Comparison of ENCODE assay signal across 15 cellular contexts in genomic region chr3:114231616-114232015, GRCh38. TPM values are rescaled to one million over a fixed set of nuclear protein-coding genes. Genes with fewer than 3 reads are reported as not detected.
DNase-seq lines count a peak whose midpoint lies in the region; ATAC-seq and TF ChIP-seq lines count a peak whose summit lies in the region.
"Had no signal": no experiment of that assay in that cellular context is flagged by ENCODE, and none has a peak within 500 bp of the region (broad histone marks: within the 10 kb centered on the region; RNA-seq: fewer than 3 reads in every experiment).

No MANE protein-coding gene starts in this region.

- peak overlapping the region; percentile 91 to 96 (median 95) for H3K27ac Mint-ChIP-seq in CD4-positive, alpha-beta memory T cell
- peak overlapping the region; percentile 80 to 93 for H3K27ac Mint-ChIP-seq in natural killer cell treated with Interleukin-12 subunit alpha and Interleukin-12 subunit beta and Interleukin-15 and Interleukin-18, amount 100 ng/mL, for 72 hours

- CTCF ChIA-PET in CD4-positive, alpha-beta memory T cell (lab: Charles Lee; ENCODE audit: partially characterized antibody) = interaction anchor here (1.1 to 7.5 kb wide), 6 partner anchors 9 to 60 kb away, joined by 4 to 44 read pairs (median 8); no protein-coding TSS in a partner anchor

- H3K36me3 ChIP-seq in CD4-positive, alpha-beta memory T cell (ENCODE audit: insufficient read depth, low read length) = no peaks in the 10 kb centered on the region
- no peaks in the 10 kb centered on the region for H3K36me3 ChIP-seq in tibial nerve
- H3K36me3 ChIP-seq: right lobe of liver had no signal

- TF ChIP-seq CTCF in tibial nerve (IDR thresholded peaks at IDR 0.05) = no peak

- peak overlapping the region in 1 of 2 donors; percentile 27 for H3K4me3 ChIP-seq in CD4-positive, alpha-beta memory T cell (ENCODE audit: low read length in 2 of 2)
- no peak overlapping the region for H3K4me3 ChIP-seq in tibial nerve
- H3K4me3 ChIP-seq: right lobe of liver had no signal

- no peak for TF ChIP-seq POLR2A in tibial nerve (IDR thresholded peaks at IDR 0.05)

- TF ChIP-seq EP300 in tibial nerve (IDR thresholded peaks at IDR 0.05) = no peak

- H3K36me3 Mint-ChIP-seq in CD4-positive, alpha-beta memory T cell = peaks cover 0 to 4% of the 10 kb centered on the region in 2 donors
- H3K36me3 Mint-ChIP-seq in natural killer cell treated with Interleukin-12 subunit alpha and Interleukin-12 subunit beta and Interleukin-15 and Interleukin-18, amount 100 ng/mL, for 72 hours = peaks cover under 1% of the 10 kb centered on the region

- peaks cover 96% of the 10 kb centered on the region for H3K4me1 ChIP-seq in CD4-positive, alpha-beta memory T cell (ENCODE audit: insufficient read depth, low read length)
- no peaks in the 10 kb centered on the region for H3K4me1 ChIP-seq in tibial nerve
- H3K4me1 ChIP-seq: right lobe of liver had no signal

- H3K27me3 ChIP-seq in CD4-positive, alpha-beta memory T cell (ENCODE audit: insufficient read depth, low read length) = no peaks in the 10 kb centered on the region
- no peaks in the 10 kb centered on the region for H3K27me3 ChIP-seq in tibial nerve
- H3K27me3 ChIP-seq: right lobe of liver had no signal

- DNase-seq in CD4-positive, alpha-beta memory T cell = peak; percentile 46 to 73 (median 61)
- DNase-seq in activated CD4-positive, alpha-beta T cell treated with anti-CD3 and anti-CD28 coated beads for 4 hours = peak; percentile 47 to 51
- peak; percentile 80 for DNase-seq in activated effector memory CD4-positive, alpha-beta T cell treated with anti-CD3 and anti-CD28 coated beads, Interleukin-2, amount 50 U/mL, for 16 hours
- peak; percentile 74 for DNase-seq in natural killer cell treated with Interleukin-12 subunit alpha and Interleukin-12 subunit beta and Interleukin-15 and Interleukin-18, amount 100 ng/mL, for 72 hours (ENCODE audit: low spot score)
- no peak for DNase-seq in tibial nerve (ENCODE audit: low spot score in 2 of 2)
- DNase-seq in ecto neural progenitor cell (ENCODE audit: low spot score) = no peak
- DNase-seq: DMS79, PC-3, right lobe of liver, trophoblast cell had no signal

- no peaks in the 10 kb centered on the region for H3K9me3 ChIP-seq in CD4-positive, alpha-beta memory T cell (ENCODE audit: control insufficient read depth in 1 of 2, low read length in 2 of 2)
- no peaks in the 10 kb centered on the region for H3K9me3 ChIP-seq in tibial nerve
- H3K9me3 ChIP-seq: right lobe of liver had no signal

- peak overlapping the region; percentile 45 for H3K27ac ChIP-seq in CD4-positive, alpha-beta memory T cell (ENCODE audit: low read depth, low read length)
- no peak overlapping the region for H3K27ac ChIP-seq in tibial nerve
- H3K27ac ChIP-seq: right lobe of liver had no signal

- no peaks in the 10 kb centered on the region for H3K27me3 Mint-ChIP-seq in CD4-positive, alpha-beta memory T cell
- no peaks in the 10 kb centered on the region for H3K27me3 Mint-ChIP-seq in natural killer cell treated with Interleukin-12 subunit alpha and Interleukin-12 subunit beta and Interleukin-15 and Interleukin-18, amount 100 ng/mL, for 72 hours

- peak overlapping the region; percentile 2 to 85 (median 77) for H3K4me3 Mint-ChIP-seq in CD4-positive, alpha-beta memory T cell
- peak overlapping the region; percentile 46 for H3K4me3 Mint-ChIP-seq in natural killer cell treated with Interleukin-12 subunit alpha and Interleukin-12 subunit beta and Interleukin-15 and Interleukin-18, amount 100 ng/mL, for 72 hours

- POLR2A ChIA-PET in CD4-positive, alpha-beta memory T cell (lab: Charles Lee; ENCODE audit: partially characterized antibody) = interaction anchor here (0.6 to 9.2 kb wide), 7 partner anchors 8 to 76 kb away, joined by 4 to 188 read pairs (median 9); no protein-coding TSS in a partner anchor

- WGBS in tibial nerve, 2 donors = 90 to 95% methylated on average over 3 of the region's 3 CpGs

- intact Hi-C loops in CD4-positive, alpha-beta memory T cell (cut with micrococcal nuclease) = loop anchor here (1.0 kb wide), 1 partner anchor 8 kb away; no protein-coding TSS in a partner anchor

- peaks cover 65 to 76% (median 68%) of the 10 kb centered on the region in 4 donors for H3K4me1 Mint-ChIP-seq in CD4-positive, alpha-beta memory T cell
- H3K4me1 Mint-ChIP-seq in natural killer cell treated with Interleukin-12 subunit alpha and Interleukin-12 subunit beta and Interleukin-15 and Interleukin-18, amount 100 ng/mL, for 72 hours (ENCODE audit: low read depth in 2 of 2) = peaks cover 50 to 60% of the 10 kb centered on the region in 2 donors

- H3K9me3 Mint-ChIP-seq in CD4-positive, alpha-beta memory T cell = peaks cover 0 to 2% (median 0%) of the 10 kb centered on the region in 8 donors
- H3K9me3 Mint-ChIP-seq in natural killer cell treated with Interleukin-12 subunit alpha and Interleukin-12 subunit beta and Interleukin-15 and Interleukin-18, amount 100 ng/mL, for 72 hours = no peaks in the 10 kb centered on the region

- peak; percentile 83 to 88 for ATAC-seq in natural killer cell treated with Interleukin-12 subunit alpha and Interleukin-12 subunit beta and Interleukin-15 and Interleukin-18, amount 100 ng/mL, for 72 hours
- no peak for ATAC-seq in GM18907 (IDR thresholded peaks at IDR 0.05; ENCODE audit: unreplicated experiment)
- no peak for ATAC-seq in HG02610 (IDR thresholded peaks at IDR 0.05; ENCODE audit: unreplicated experiment)
- ATAC-seq: PC-3 had no signal

RNA-seq across cellular contexts. Expression of gene ZNF80, which starts 5.8 kb away (rescaled TPM):
- total RNA-seq in CD4-positive, alpha-beta memory T cell = 1 to 10 TPM; 1.1 TPM
- polyA plus RNA-seq in CD4-positive, alpha-beta memory T cell = under 1 TPM; 0.34 to 0.64 TPM
- under 1 TPM in 1 of 2 donors, not detected in 1; 0.40 TPM for total RNA-seq in natural killer cell treated with Interleukin-12 subunit alpha and Interleukin-12 subunit beta and Interleukin-15 and Interleukin-18, amount 100 ng/mL, for 72 hours
- total RNA-seq in tibial nerve = under 1 TPM in 1 of 4 donors, not detected in 3; 0.21 TPM
- total RNA-seq: astrocyte, dermis microvascular lymphatic vessel endothelial cell, lower leg skin, PC-3, right lobe of liver had no signal

RNA-seq across cellular contexts. Expression of gene DRD3, which starts 52.8 kb away (rescaled TPM):
- total RNA-seq in CD4-positive, alpha-beta memory T cell = under 1 TPM; 0.28 to 0.35 TPM
- polyA plus RNA-seq in CD4-positive, alpha-beta memory T cell = not detected
- not detected for total RNA-seq in natural killer cell treated with Interleukin-12 subunit alpha and Interleukin-12 subunit beta and Interleukin-15 and Interleukin-18, amount 100 ng/mL, for 72 hours
- not detected for total RNA-seq in tibial nerve
- total RNA-seq: astrocyte, dermis microvascular lymphatic vessel endothelial cell, lower leg skin, PC-3, right lobe of liver had no signal

Comparison
In these comparisons a context has a peak if more than half of its experiments do, and no peak if none do; other contexts are left out.
1. DNase-seq: peak in CD4-positive, alpha-beta memory T cell (5 of 5), activated CD4-positive, alpha-beta T cell treated with anti-CD3 and anti-CD28 coated beads for 4 hours (2 of 2), activated effector memory CD4-positive, alpha-beta T cell treated with anti-CD3 and anti-CD28 coated beads, Interleukin-2, amount 50 U/mL, for 16 hours (single experiment) and natural killer cell treated with Interleukin-12 subunit alpha and Interleukin-12 subunit beta and Interleukin-15 and Interleukin-18, amount 100 ng/mL, for 72 hours (single experiment); none in tibial nerve (0 of 2) and ecto neural progenitor cell (single experiment).
2. ATAC-seq: peak in natural killer cell treated with Interleukin-12 subunit alpha and Interleukin-12 subunit beta and Interleukin-15 and Interleukin-18, amount 100 ng/mL, for 72 hours (2 of 2); none in GM18907 (single experiment) and HG02610 (single experiment).